13 cellular contexts compared by ENCODE assay signal in the genomic region with DNA sequence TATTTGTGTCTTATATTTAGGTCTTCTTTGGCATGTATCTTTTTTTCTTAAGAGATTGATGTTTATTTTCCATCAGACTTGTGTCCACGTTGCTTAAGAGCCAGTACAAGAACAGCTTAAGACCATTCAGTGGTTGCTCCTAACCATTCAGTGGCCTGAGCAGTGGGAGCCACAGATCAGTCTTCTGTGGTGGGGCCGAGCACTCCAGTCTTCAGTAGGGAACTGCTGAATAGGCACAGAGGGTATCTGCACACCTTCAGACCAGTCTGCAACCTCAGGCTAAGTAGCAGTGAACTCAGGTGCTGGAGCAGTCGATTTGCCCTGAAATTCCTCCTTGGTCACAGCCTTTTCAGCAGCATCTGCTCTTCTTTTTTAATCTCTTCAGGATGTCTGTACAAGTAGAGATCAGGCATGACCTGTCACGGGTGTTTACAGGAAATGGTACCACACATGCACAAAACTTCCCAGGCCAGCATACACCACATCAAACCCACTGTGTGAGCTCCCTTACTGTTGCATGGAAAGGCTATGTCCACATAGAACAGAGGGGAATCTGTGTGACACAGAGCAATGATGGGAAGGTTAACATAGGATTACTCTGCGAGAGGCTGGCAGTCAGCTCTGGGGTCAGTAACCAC. TPM values are rescaled to one million over a fixed set of nuclear protein-coding genes. Genes with fewer than 3 reads are reported as not detected.
DNase-seq lines count a peak whose midpoint lies in the region; ATAC-seq and TF ChIP-seq lines count a peak whose summit lies in the region.
"Had no signal": no experiment of that assay in that cellular context is flagged by ENCODE, and none has a peak within 500 bp of the region (broad histone marks: within the 10 kb centered on the region; RNA-seq: fewer than 3 reads in every experiment).

No MANE protein-coding gene starts in this region.

- no peaks in the 10 kb centered on the region for H3K27me3 ChIP-seq in Loucy (ENCODE audit: insufficient read depth, low read length, poor library complexity, severe bottlenecking)
- H3K27me3 ChIP-seq in GM23338 (ENCODE audit: insufficient read depth) = no peaks in the 10 kb centered on the region

- H3K79me2 ChIP-seq in Loucy (ENCODE audit: insufficient read depth, low read length) = no peaks in the 10 kb centered on the region
- H3K79me2 ChIP-seq in GM23338 (replicated peaks; ENCODE audit: insufficient read depth) = no peaks in the 10 kb centered on the region

- H4K20me1 ChIP-seq in Loucy (ENCODE audit: insufficient read depth, low read length, poor library complexity, severe bottlenecking) (no peaks in the 10 kb centered on the region), GM23338 (replicated peaks; ENCODE audit: insufficient read depth) (no peaks in the 10 kb centered on the region)

- peaks cover 10% of the 10 kb centered on the region for H3K4me1 ChIP-seq in Loucy (ENCODE audit: insufficient read depth, low read length, poor library complexity, severe bottlenecking)
- H3K4me1 ChIP-seq in GM23338 (ENCODE audit: insufficient read depth) = no peaks in the 10 kb centered on the region

- no peak overlapping the region for H3K4me3 Mint-ChIP-seq in activated naive CD4-positive, alpha-beta T cell treated with anti-CD3 and anti-CD28 coated beads, Interleukin-2, amount 10 ng/mL, durations not matched to agents 7 days and 5 days
- H3K4me3 Mint-ChIP-seq in GM23338 = no peak overlapping the region

- H3K9me3 ChIP-seq in Loucy (ENCODE audit: insufficient read depth, low read depth, low read length) = no peaks in the 10 kb centered on the region

- H2AFZ ChIP-seq in Loucy (ENCODE audit: low read length) (no peak overlapping the region), GM23338 (no peak overlapping the region)

- H3K27me3 Mint-ChIP-seq in activated naive CD4-positive, alpha-beta T cell treated with anti-CD3 and anti-CD28 coated beads, Interleukin-2, amount 10 ng/mL, durations not matched to agents 7 days and 5 days = no peaks in the 10 kb centered on the region
- H3K27me3 Mint-ChIP-seq in GM23338 (ENCODE audit: insufficient read depth, low read depth, poor library complexity) = peaks cover 4% of the 10 kb centered on the region

- DNase-seq in activated CD4-positive, alpha-beta T cell treated with anti-CD3 and anti-CD28 coated beads for 48 hours = peak; percentile 13
- peak; percentile 54 for DNase-seq in activated naive CD4-positive, alpha-beta T cell treated with anti-CD3 and anti-CD28 coated beads, Interleukin-2, amount 10 ng/mL, durations not matched to agents 7 days and 5 days
- peak; percentile 9 for DNase-seq in stimulated activated CD4-positive, alpha-beta T cell treated with anti-CD3 and anti-CD28 coated beads, Interleukin-4, amount 100 ng/mL, for 24 hours
- no peak for DNase-seq in GM23338 (ENCODE audit: low spot score)
- no peak for DNase-seq in cortex of kidney (lab: John Stamatoyannopoulos, UW)
- DNase-seq: GOT3, NCI-H1436, NCI-H510A treated with DMSO at 0.1 percent for 48 hours, posterior cingulate gyrus had no signal

- peaks cover 4% of the 10 kb centered on the region for H3K36me3 Mint-ChIP-seq in activated naive CD4-positive, alpha-beta T cell treated with anti-CD3 and anti-CD28 coated beads, Interleukin-2, amount 10 ng/mL, durations not matched to agents 7 days and 5 days
- no peaks in the 10 kb centered on the region for H3K36me3 Mint-ChIP-seq in GM23338 (ENCODE audit: low read depth)

- H3K27ac Mint-ChIP-seq in activated naive CD4-positive, alpha-beta T cell treated with anti-CD3 and anti-CD28 coated beads, Interleukin-2, amount 10 ng/mL, durations not matched to agents 7 days and 5 days = peak overlapping the region; percentile 76
- no peak overlapping the region for H3K27ac Mint-ChIP-seq in GM23338

- CTCF ChIA-PET in activated naive CD4-positive, alpha-beta T cell treated with anti-CD3 and anti-CD28 coated beads, Interleukin-2, amount 10 ng/mL, durations not matched to agents 7 days and 5 days (lab: Charles Lee) = no interaction called here

- no peak overlapping the region for H3K27ac ChIP-seq in GM23338 (ENCODE audit: low read depth)

- ATAC-seq in GM23338 (no peak), GM18861 (IDR thresholded peaks at IDR 0.05; ENCODE audit: unreplicated experiment) (no peak)
- ATAC-seq: activated CD4-positive, CD25-positive, alpha-beta regulatory T cell treated with anti-CD3 and anti-CD28 coated beads, Interleukin-2, amount 50 U/mL, for 24 hours; Panc1 had no signal

- H3K9ac ChIP-seq in Loucy (ENCODE audit: low read depth, low read length, poor library complexity, severe bottlenecking) = no peak overlapping the region

- H3K4me2 ChIP-seq in Loucy (ENCODE audit: low read depth, low read length, poor library complexity, severe bottlenecking) (peak overlapping the region; percentile 21), GM23338 (no peak overlapping the region)

- H3K9me3 Mint-ChIP-seq in activated naive CD4-positive, alpha-beta T cell treated with anti-CD3 and anti-CD28 coated beads, Interleukin-2, amount 10 ng/mL, durations not matched to agents 7 days and 5 days = peaks cover 7% of the 10 kb centered on the region
- peaks cover 17% of the 10 kb centered on the region; the same call in 2 of the 3 replicates for H3K9me3 Mint-ChIP-seq in GM23338

- peaks cover 32% of the 10 kb centered on the region for H3K4me1 Mint-ChIP-seq in activated naive CD4-positive, alpha-beta T cell treated with anti-CD3 and anti-CD28 coated beads, Interleukin-2, amount 10 ng/mL, durations not matched to agents 7 days and 5 days
- H3K4me1 Mint-ChIP-seq in GM23338 = no peaks in the 10 kb centered on the region

- H3K36me3 ChIP-seq in Loucy (ENCODE audit: insufficient read depth, low read length) (no peaks in the 10 kb centered on the region), GM23338 (ENCODE audit: insufficient read depth) (no peaks in the 10 kb centered on the region)

- H3F3A ChIP-seq in Loucy (ENCODE audit: low read depth) (no peaks in the 10 kb centered on the region), GM23338 (replicated peaks; ENCODE audit: low read depth) (no peaks in the 10 kb centered on the region)

- H3K4me3 ChIP-seq in Loucy (ENCODE audit: low read length, poor library complexity, severe bottlenecking) = no peak overlapping the region
- no peak overlapping the region for H3K4me3 ChIP-seq in GM23338

- no peak for TF ChIP-seq CTCF in Loucy (conservative IDR thresholded peaks at IDR 0.05; ENCODE audit: low read length)
- TF ChIP-seq CTCF in GM23338 (conservative IDR thresholded peaks at IDR 0.05; ENCODE audit: low read depth in 2 of 2) = no peak

- H3K9me2 ChIP-seq in Loucy (replicated peaks; ENCODE audit: low read depth, low read length) (no peaks in the 10 kb centered on the region), GM23338 (ENCODE audit: insufficient read depth) (0 out of 2 replicates have a peak, but pooled peaks cover 4% of the 10 kb centered on the region)

TF ChIP-seq in GM23338, 12 proteins besides CTCF, POLR2A, EP300 and RAD21:
- TF ChIP-seq ZNF331 (CRISPR knock-in tag; IDR thresholded peaks at IDR 0.05; ENCODE audit: low read depth) (no peak), CREB1 (CRISPR knock-in tag; IDR thresholded peaks at IDR 0.05; ENCODE audit: low read depth) (no peak)
TF ChIP-seq in GM23338: peak in this region for 0.

RNA-seq across cellular contexts. Expression of gene FAM107B, which starts 51.5 kb away (rescaled TPM):
- total RNA-seq in GM23338 (2014; rRNA removed; shearing (Covaris generic)) = 17.6 and 20.5 TPM in 2 replicates
- polyA plus RNA-seq in GM23338 (2016; fragmentation: Nextera tagmentation; extraction: Ambion mirVana) = 11.0 and 16.0 TPM in 2 replicates

Comparison
In these comparisons a context has a peak if more than half of its experiments do, and no peak if none do; other contexts are left out.
1. DNase-seq: peak in activated CD4-positive, alpha-beta T cell treated with anti-CD3 and anti-CD28 coated beads for 48 hours (single experiment), activated naive CD4-positive, alpha-beta T cell treated with anti-CD3 and anti-CD28 coated beads, Interleukin-2, amount 10 ng/mL, durations not matched to agents 7 days and 5 days (single experiment) and stimulated activated CD4-positive, alpha-beta T cell treated with anti-CD3 and anti-CD28 coated beads, Interleukin-4, amount 100 ng/mL, for 24 hours (single experiment); none in GM23338 (single experiment) and cortex of kidney (single experiment).